12 cellular contexts compared by ENCODE assay signal in genomic region chr13:77876176-77876575, GRCh38. TPM values are rescaled to one million over a fixed set of nuclear protein-coding genes. Genes with fewer than 3 reads are reported as not detected.
"Had no signal": no experiment of that assay in that cellular context is flagged by ENCODE, and none has a peak within 500 bp of the region (broad histone marks: within the 10 kb centered on the region; RNA-seq: fewer than 3 reads in every experiment).

No MANE protein-coding gene starts in this region.

- H3K36me3 ChIP-seq: breast epithelium, right atrium auricular region had no signal

- H3K27ac ChIP-seq: breast epithelium, right atrium auricular region, skin epidermis had no signal

- H3K27me3 ChIP-seq: breast epithelium, right atrium auricular region had no signal

- H3K4me3 ChIP-seq: breast epithelium, right atrium auricular region, skin epidermis had no signal

- H3K9me3 ChIP-seq: breast epithelium, right atrium auricular region had no signal

- DNase-seq: activated CD4-positive, alpha-beta T cell treated with anti-CD3 and anti-CD28 coated beads for 1 hour; activated CD4-positive, alpha-beta T cell treated with anti-CD3 and anti-CD28 coated beads, Interleukin-2, amount 50 U/mL, for 48 hours; activated CD8-positive, alpha-beta memory T cell treated with anti-CD3 and anti-CD28 coated beads, Interleukin-2, amount 10 ng/mL, durations not matched to agents 7 days and 5 days; activated effector memory CD4-positive, alpha-beta T cell treated with anti-CD3 and anti-CD28 coated beads, Interleukin-2, amount 50 U/mL, for 16 hours; activated naive CD8-positive, alpha-beta T cell treated with anti-CD3 and anti-CD28 coated beads for 36 hours; activated T-cell treated with anti-CD3 and anti-CD28 coated beads, Interleukin-2, amount 50 U/mL, for 4 hours; anterior cingulate cortex; islet precursor cell had no signal

- H3K4me1 ChIP-seq: breast epithelium, right atrium auricular region had no signal

RNA-seq across cellular contexts. Expression of gene EDNRB, which starts 42.5 kb away (rescaled TPM):
- total RNA-seq: activated CD8-positive, alpha-beta memory T cell treated with anti-CD3 and anti-CD28 coated beads, Interleukin-2, amount 10 ng/mL, durations not matched to agents 7 days and 5 days; activated naive CD8-positive, alpha-beta T cell treated with anti-CD3 and anti-CD28 coated beads for 36 hours; chondrocyte had no signal
